Comparison of ENCODE assay signal across 1 cellular context in the genomic region with DNA sequence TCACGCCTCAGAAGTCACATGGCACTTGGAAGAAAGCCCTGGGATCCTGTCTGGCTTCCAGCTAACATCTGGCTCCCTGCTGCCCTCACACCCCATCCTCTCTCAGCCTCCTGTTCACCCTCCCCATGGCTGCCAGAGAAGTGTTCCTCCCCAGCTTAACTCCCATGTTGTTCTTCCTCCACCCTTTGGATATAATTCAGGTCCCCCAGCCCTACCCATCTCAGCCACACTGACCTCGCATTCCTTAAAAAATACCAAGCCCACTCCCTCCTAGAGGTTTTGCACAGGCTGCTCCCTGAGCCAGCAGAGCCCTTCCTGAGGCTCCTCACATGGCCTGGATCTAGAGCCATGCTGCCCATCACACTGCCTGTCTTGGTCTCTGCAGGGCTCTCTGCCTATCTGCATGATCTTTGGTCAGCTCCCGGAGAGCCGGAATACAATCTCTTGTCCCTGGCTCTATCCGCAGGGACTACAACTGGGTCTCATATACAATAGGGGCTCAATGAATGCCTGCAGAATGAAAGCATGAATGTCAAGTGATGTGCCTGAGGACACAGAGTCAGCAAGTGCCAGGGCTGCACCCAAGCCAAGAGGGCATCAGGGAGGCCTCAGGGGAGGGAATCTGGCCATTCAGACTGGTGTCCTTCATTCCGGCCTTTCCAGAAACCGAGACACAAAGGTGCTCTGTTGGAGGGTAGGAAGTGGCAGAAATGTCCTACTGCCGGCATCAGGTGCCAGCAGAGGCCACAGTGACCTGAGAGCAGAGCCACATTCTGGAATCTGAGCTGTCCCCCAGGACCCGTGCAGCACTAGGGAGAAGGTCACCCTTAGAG.
TF ChIP-seq lines count a peak whose summit lies in the region.

No MANE protein-coding gene starts in this region.

TF ChIP-seq in WTC11, 78 proteins besides CTCF, POLR2A, EP300 and RAD21 (continued from another document):
- TF ChIP-seq, protein P1, sequence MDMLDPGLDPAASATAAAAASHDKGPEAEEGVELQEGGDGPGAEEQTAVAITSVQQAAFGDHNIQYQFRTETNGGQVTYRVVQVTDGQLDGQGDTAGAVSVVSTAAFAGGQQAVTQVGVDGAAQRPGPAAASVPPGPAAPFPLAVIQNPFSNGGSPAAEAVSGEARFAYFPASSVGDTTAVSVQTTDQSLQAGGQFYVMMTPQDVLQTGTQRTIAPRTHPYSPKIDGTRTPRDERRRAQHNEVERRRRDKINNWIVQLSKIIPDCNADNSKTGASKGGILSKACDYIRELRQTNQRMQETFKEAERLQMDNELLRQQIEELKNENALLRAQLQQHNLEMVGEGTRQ (CRISPR knock-in tag; IDR thresholded peaks at IDR 0.05) = no peak; the same call in 1 of the 2 replicates
- no peak for TF ChIP-seq ZNF121 (CRISPR knock-in tag; IDR thresholded peaks at IDR 0.05)
- TF ChIP-seq GRHL2 (CRISPR knock-in tag; IDR thresholded peaks at IDR 0.05; ENCODE audit: insufficient replicate concordance, severe bottlenecking) = no peak
- TF ChIP-seq ZNF263 (CRISPR knock-in tag; IDR thresholded peaks at IDR 0.05; ENCODE audit: low read depth) = no peak
- no peak for TF ChIP-seq ZNF232 (CRISPR knock-in tag; IDR thresholded peaks at IDR 0.05)
- no peak for TF ChIP-seq NR3C1 (CRISPR knock-in tag; conservative IDR thresholded peaks at IDR 0.05; ENCODE audit: low read depth)
- no peak for TF ChIP-seq SMAD4 (CRISPR knock-in tag; IDR thresholded peaks at IDR 0.05)
- TF ChIP-seq CREB1 (CRISPR knock-in tag; IDR thresholded peaks at IDR 0.05) = no peak
- TF ChIP-seq PRRX2 (CRISPR knock-in tag; IDR thresholded peaks at IDR 0.05) = no peak
